In the genomic region with DNA sequence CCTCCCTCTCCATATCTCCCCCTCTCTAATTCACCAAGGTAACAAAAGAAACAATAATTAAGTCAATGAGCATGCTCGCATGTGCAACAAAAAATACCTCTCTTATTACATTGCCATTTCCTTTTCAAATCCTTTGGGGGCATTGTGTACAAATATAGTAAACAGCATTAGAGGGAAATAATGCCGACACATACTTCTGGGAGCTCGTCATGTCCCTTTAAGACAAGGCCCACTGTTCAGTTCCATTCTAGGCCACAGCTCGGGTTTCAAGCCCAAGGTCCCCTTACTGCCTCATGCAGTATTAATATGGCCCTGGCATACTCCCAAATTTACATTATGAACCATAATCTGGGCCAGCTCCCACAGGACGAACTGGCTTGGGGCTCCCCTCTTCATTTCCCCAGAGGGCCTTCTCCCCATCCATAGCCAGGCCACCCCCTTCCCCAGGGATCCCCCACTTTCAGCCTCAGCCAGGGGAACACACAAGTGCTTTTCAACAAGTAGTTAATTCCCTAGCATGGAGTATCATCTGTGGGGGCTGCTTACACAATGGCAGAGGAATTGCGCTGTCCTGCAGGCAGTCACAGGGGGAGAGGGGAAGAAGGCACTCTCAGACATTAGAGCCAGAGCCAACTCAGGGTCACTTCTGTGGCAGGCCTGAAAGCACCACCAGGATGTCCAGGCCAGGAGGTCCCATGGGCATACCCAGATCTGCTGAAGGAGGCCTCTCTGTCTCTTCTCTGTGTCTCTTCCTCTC, we compare ENCODE assay signal across 19 cellular contexts.
DNase-seq lines count a peak whose midpoint lies in the region; ATAC-seq, FAIRE-seq and TF ChIP-seq lines count a peak whose summit lies in the region.
"Had no signal": no experiment of that assay in that cellular context is flagged by ENCODE, and none has a peak within 500 bp of the region (broad histone marks: within the 10 kb centered on the region; RNA-seq: fewer than 3 reads in every experiment).

No MANE protein-coding gene starts in this region.

- ATAC-seq in HG02798 (IDR thresholded peaks at IDR 0.05; ENCODE audit: poor library complexity, unreplicated experiment), result no peak
- ATAC-seq: A549, GM12878, upper lobe of right lung had no signal

- peak in 2 of 3 experiments; percentile 27 to 31 for DNase-seq in NCI-H1417 (lab: John Stamatoyannopoulos, UW)
- no peak for DNase-seq in NCI-H1417 treated with DMSO at 0.1 percent for 48 hours (lab: John Stamatoyannopoulos, UW)
- DNase-seq in NCI-H2171 (lab: John Stamatoyannopoulos, UW), result peak; percentile 10
- DNase-seq in tibial artery, result no peak
- no peak for DNase-seq in GM03348 (ENCODE audit: low spot score)
- DNase-seq in NOMO-1 (lab: John Stamatoyannopoulos, UW; ENCODE audit: unreplicated experiment in 2 of 2), result no peak
- DNase-seq: activated naive CD4-positive, alpha-beta T cell; CD4-positive, alpha-beta T cell; erythroblast; midbrain; NCI-H774; small intestine; T-helper 2 cell; upper lobe of right lung had no signal

- H3K27me3 ChIP-seq in tibial artery, result no peaks in the 10 kb centered on the region
- H3K27me3 ChIP-seq: upper lobe of right lung had no signal

- FAIRE-seq in islet of Langerhans (lab: Jason Lieb, UNC), result peak; percentile 45
- FAIRE-seq: A549, GM12878, small intestine had no signal

- no peak for TF ChIP-seq CTCF in tibial artery (IDR thresholded peaks at IDR 0.05)

- intact Hi-C loops in tibial artery (cut with DNase I; ENCODE audit: low total_unique reads), result loop anchor here (10.0 kb wide), 1 partner anchor 108 kb away; a partner anchor contains a TSS

- peak overlapping the region; percentile 45 to 82 for H3K27ac ChIP-seq in tibial artery
- H3K27ac ChIP-seq: RWPE1, upper lobe of right lung had no signal

- H3K4me1 ChIP-seq in tibial artery, result peaks cover 0 to 96% (median 54%) of the 10 kb centered on the region in 4 donors

- no peaks in the 10 kb centered on the region for H3K9me3 ChIP-seq in tibial artery
- H3K9me3 ChIP-seq: A549, upper lobe of right lung had no signal

- no peaks in the 10 kb centered on the region for H3K36me3 ChIP-seq in tibial artery
- H3K36me3 ChIP-seq: upper lobe of right lung had no signal

- H3K4me3 ChIP-seq in tibial artery, result no peak overlapping the region
- H3K4me3 ChIP-seq: A549, GM12878, upper lobe of right lung had no signal

Comparison
In these comparisons a context has a peak if more than half of its experiments do, and no peak if none do; other contexts are left out.
1. DNase-seq: peak in NCI-H1417 (2 of 3) and NCI-H2171 (single experiment); none in NCI-H1417 treated with DMSO at 0.1 percent for 48 hours (single experiment), tibial artery (0 of 2), GM03348 (single experiment) and NOMO-1 (0 of 2).